In genomic region chr15:70424937-70425411, GRCh38 we compare ENCODE assay signal across 11 cellular contexts.
DNase-seq lines count a peak whose midpoint lies in the region; ATAC-seq and TF ChIP-seq lines count a peak whose summit lies in the region.
"Had no signal": no experiment of that assay in that cellular context is flagged by ENCODE, and none has a peak within 500 bp of the region (broad histone marks: within the 10 kb centered on the region; RNA-seq: fewer than 3 reads in every experiment).

No MANE protein-coding gene starts in this region.

- H3K27ac ChIP-seq in BLaER1 (no peak overlapping the region), DND-41 (ENCODE audit: low read length) (peak overlapping the region; percentile 78), tibial artery (no peak overlapping the region), WERI-Rb-1 (no peak overlapping the region)
- H3K27ac ChIP-seq: KMS-11, ovary had no signal

- H3K79me2 ChIP-seq in DND-41 (ENCODE audit: insufficient read depth, low read length): no peaks in the 10 kb centered on the region

- H3K4me3 ChIP-seq in BLaER1 (no peak overlapping the region), DND-41 (ENCODE audit: low read depth in 1 of 2, low read length in 2 of 2) (no peak overlapping the region), tibial artery (no peak overlapping the region), WERI-Rb-1 (ENCODE audit: low read depth, low read length) (no peak overlapping the region)
- H3K4me3 ChIP-seq: ovary had no signal

- ATAC-seq in DND-41 (ENCODE audit: insufficient read depth, low read depth) (peak; percentile 91), SK-N-SH treated with all-trans-retinoic acid at 6 μM for 48 hours (no peak)
- ATAC-seq: activated CD8-positive, alpha-beta memory T cell treated with anti-CD3 and anti-CD28 coated beads, Interleukin-2, amount 10 ng/mL, durations not matched to agents 7 days and 5 days had no signal

- H3K4me2 ChIP-seq in BLaER1 (peak overlapping the region; percentile 41), DND-41 (ENCODE audit: insufficient read depth, low read length) (no peak overlapping the region)
- H3K4me2 ChIP-seq: KMS-11 had no signal

- peak; percentile 93 for DNase-seq in DND-41
- DNase-seq in RPMI8226: peak; percentile 49
- peak; percentile 8 for DNase-seq in cerebellar cortex (ENCODE audit: low spot score)
- no peak for DNase-seq in tibial artery
- DNase-seq in NCI-H2081 treated with DMSO at 0.1 percent for 48 hours (lab: John Stamatoyannopoulos, UW): no peak
- no peak for DNase-seq in WERI-Rb-1
- DNase-seq: activated CD8-positive, alpha-beta memory T cell treated with anti-CD3 and anti-CD28 coated beads, Interleukin-2, amount 10 ng/mL, durations not matched to agents 7 days and 5 days; ovary had no signal

- TF ChIP-seq CTCF in DND-41 (IDR thresholded peaks at IDR 0.05; ENCODE audit: borderline replicate concordance, extremely low read depth, low read length, poor library complexity, severe bottlenecking): no peak
- no peak for TF ChIP-seq CTCF in tibial artery (IDR thresholded peaks at IDR 0.05)
- TF ChIP-seq CTCF in WERI-Rb-1 (IDR thresholded peaks at IDR 0.05; ENCODE audit: low read depth, low read length): no peak

- H3K36me3 ChIP-seq in BLaER1 (no peaks in the 10 kb centered on the region), DND-41 (ENCODE audit: insufficient read depth, low read length) (no peaks in the 10 kb centered on the region; the same call in 1 of the 2 replicates), tibial artery (no peaks in the 10 kb centered on the region), WERI-Rb-1 (no peaks in the 10 kb centered on the region)
- H3K36me3 ChIP-seq: ovary had no signal

- intact Hi-C loops in tibial artery (cut with DNase I; ENCODE audit: low total_unique reads): no loop called here

- H4K20me1 ChIP-seq in BLaER1: no peaks in the 10 kb centered on the region
- no peaks in the 10 kb centered on the region for H4K20me1 ChIP-seq in DND-41 (ENCODE audit: insufficient read depth, low read length)

- H3K4me1 ChIP-seq in BLaER1 (peaks cover 13% of the 10 kb centered on the region), DND-41 (ENCODE audit: insufficient read depth, low read length) (peaks cover 42% of the 10 kb centered on the region), tibial artery (no peaks in the 10 kb centered on the region)

- H3K9me3 ChIP-seq in BLaER1 (peaks cover 5% of the 10 kb centered on the region; the same call in 1 of the 2 replicates), DND-41 (ENCODE audit: insufficient read depth, low read length, severe bottlenecking) (peaks cover 28% of the 10 kb centered on the region), tibial artery (peaks cover 0 to 6% (median 0%) of the 10 kb centered on the region in 3 donors), WERI-Rb-1 (ENCODE audit: severe bottlenecking) (peaks cover 7% of the 10 kb centered on the region)
- H3K9me3 ChIP-seq: ovary had no signal

- no peak overlapping the region for H3K9ac ChIP-seq in BLaER1
- no peak overlapping the region for H3K9ac ChIP-seq in DND-41 (ENCODE audit: low read depth, low read length)
- H3K9ac ChIP-seq: KMS-11 had no signal

- no peaks in the 10 kb centered on the region for H3K27me3 ChIP-seq in BLaER1
- no peaks in the 10 kb centered on the region for H3K27me3 ChIP-seq in DND-41 (ENCODE audit: insufficient read depth, low read length, poor library complexity)
- H3K27me3 ChIP-seq in tibial artery: peaks cover 0 to 11% of the 10 kb centered on the region in 2 donors
- no peaks in the 10 kb centered on the region for H3K27me3 ChIP-seq in WERI-Rb-1 (ENCODE audit: insufficient read depth, low read depth, severe bottlenecking)
- H3K27me3 ChIP-seq: ovary had no signal

- no peak overlapping the region for H2AFZ ChIP-seq in DND-41 (ENCODE audit: low read depth, low read length)

TF ChIP-seq in SK-N-SH treated with all-trans-retinoic acid at 6 μM for 48 hours, 23 proteins besides CTCF, POLR2A, EP300 and RAD21:
- no peak for TF ChIP-seq PATZ1 (CRISPR knock-in tag; IDR thresholded peaks at IDR 0.05; ENCODE audit: borderline replicate concordance)
- TF ChIP-seq TSHZ2 (CRISPR knock-in tag; IDR thresholded peaks at IDR 0.05): no peak
- TF ChIP-seq ZNF565 (CRISPR knock-in tag; conservative IDR thresholded peaks at IDR 0.05; ENCODE audit: low read depth): no peak
- no peak for TF ChIP-seq ESRRG (CRISPR knock-in tag; IDR thresholded peaks at IDR 0.05)
- TF ChIP-seq ZFP30 (CRISPR knock-in tag; IDR thresholded peaks at IDR 0.05): no peak
- no peak for TF ChIP-seq BACH2 (CRISPR knock-in tag; IDR thresholded peaks at IDR 0.05; ENCODE audit: borderline replicate concordance)
- TF ChIP-seq TOX (CRISPR knock-in tag; IDR thresholded peaks at IDR 0.05; ENCODE audit: borderline replicate concordance): no peak
- no peak for TF ChIP-seq ISL1 (CRISPR knock-in tag; IDR thresholded peaks at IDR 0.05)
- TF ChIP-seq GLIS3 (CRISPR knock-in tag; IDR thresholded peaks at IDR 0.05): no peak
- no peak for TF ChIP-seq ZFP3 (CRISPR knock-in tag; IDR thresholded peaks at IDR 0.05)
- no peak for TF ChIP-seq ZC3H10 (CRISPR knock-in tag; IDR thresholded peaks at IDR 0.05)
- TF ChIP-seq OSR1 (CRISPR knock-in tag; IDR thresholded peaks at IDR 0.05): no peak
- TF ChIP-seq ARNTL (CRISPR knock-in tag; IDR thresholded peaks at IDR 0.05; ENCODE audit: borderline replicate concordance, low read depth): no peak
- no peak for TF ChIP-seq ZNF70 (CRISPR knock-in tag; IDR thresholded peaks at IDR 0.05)
- no peak for TF ChIP-seq SNAI2 (CRISPR knock-in tag; IDR thresholded peaks at IDR 0.05)
TF ChIP-seq in SK-N-SH treated with all-trans-retinoic acid at 6 μM for 48 hours: peak in this region for 0.

Comparison
In these comparisons a context has a peak if more than half of its experiments do, and no peak if none do; other contexts are left out.
1. DNase-seq: peak in DND-41 (single experiment), RPMI8226 (single experiment) and cerebellar cortex (single experiment); none in tibial artery (0 of 2), NCI-H2081 treated with DMSO at 0.1 percent for 48 hours (single experiment) and WERI-Rb-1 (single experiment).